Comparison of ENCODE assay signal across 15 cellular contexts in the genomic region with DNA sequence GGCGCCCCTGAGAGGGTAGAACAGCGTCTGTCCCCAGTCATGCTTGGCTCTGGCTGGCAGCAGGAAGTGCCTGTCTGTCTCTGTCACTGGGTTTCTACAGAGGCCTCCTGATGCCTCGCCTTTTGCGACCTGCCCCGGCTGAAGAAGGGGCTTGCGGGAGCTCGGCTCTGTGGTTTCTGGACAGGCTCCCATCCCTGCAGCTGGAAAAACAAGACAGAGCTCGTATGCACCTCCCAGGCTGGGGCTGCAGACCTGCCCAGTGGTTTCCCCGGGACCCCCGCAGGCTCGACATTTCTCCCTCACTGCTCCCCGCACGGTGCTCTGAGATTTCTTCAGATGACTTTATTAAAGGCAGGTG. TPM values are rescaled to one million over a fixed set of nuclear protein-coding genes. Genes with fewer than 3 reads are reported as not detected.
DNase-seq lines count a peak whose midpoint lies in the region; ATAC-seq and TF ChIP-seq lines count a peak whose summit lies in the region.
"Had no signal": no experiment of that assay in that cellular context is flagged by ENCODE, and none has a peak within 500 bp of the region (broad histone marks: within the 10 kb centered on the region; RNA-seq: fewer than 3 reads in every experiment).

No MANE protein-coding gene starts in this region.

- no peaks in the 10 kb centered on the region for H3K36me3 ChIP-seq in heart right ventricle
- H3K36me3 ChIP-seq in right atrium auricular region: no peaks in the 10 kb centered on the region
- H3K36me3 ChIP-seq in adipocyte (ENCODE audit: control insufficient read depth, insufficient read depth, low read length, severe bottlenecking): no peaks in the 10 kb centered on the region
- no peaks in the 10 kb centered on the region for H3K36me3 ChIP-seq in vagina
- H3K36me3 ChIP-seq: tibial nerve had no signal

- no peaks in the 10 kb centered on the region for H3K36me3 Mint-ChIP-seq in activated T-helper 1 cell treated with anti-CD3 and anti-CD28 coated beads, Interleukin-12 subunit alpha, Interleukin-12 subunit beta, Interleukin-2, Interleukin-4 antibody, amounts not matched to agents 30 ng/mL and 10 ng/mL and 1 ng/mL, durations not matched to agents 14 hours and 24 hours and 36 hours (ENCODE audit: low read depth)
- H3K36me3 Mint-ChIP-seq: T-cell had no signal

- H3K9ac ChIP-seq in adipocyte (ENCODE audit: low read length): peak overlapping the region; percentile 63

- H3K4me3 ChIP-seq in heart right ventricle (no peak overlapping the region), right atrium auricular region (no peak overlapping the region), adipocyte (ENCODE audit: low read length) (no peak overlapping the region), vagina (no peak overlapping the region)
- H3K4me3 ChIP-seq: tibial nerve had no signal

- H3K27me3 ChIP-seq in heart right ventricle: peaks cover 0 to 1% (median 0%) of the 10 kb centered on the region in 7 donors
- no peaks in the 10 kb centered on the region for H3K27me3 ChIP-seq in right atrium auricular region
- H3K27me3 ChIP-seq in adipocyte (replicated peaks; ENCODE audit: control insufficient read depth, insufficient read depth, low read length): peaks cover 4% of the 10 kb centered on the region
- H3K27me3 ChIP-seq in vagina: no peaks in the 10 kb centered on the region
- H3K27me3 ChIP-seq: tibial nerve had no signal

- peaks cover 11% of the 10 kb centered on the region for H3K9me3 Mint-ChIP-seq in activated T-helper 1 cell treated with anti-CD3 and anti-CD28 coated beads, Interleukin-12 subunit alpha, Interleukin-12 subunit beta, Interleukin-2, Interleukin-4 antibody, amounts not matched to agents 30 ng/mL and 10 ng/mL and 1 ng/mL, durations not matched to agents 14 hours and 24 hours and 36 hours

- peaks cover 6% of the 10 kb centered on the region for H3K4me1 Mint-ChIP-seq in activated T-helper 1 cell treated with anti-CD3 and anti-CD28 coated beads, Interleukin-12 subunit alpha, Interleukin-12 subunit beta, Interleukin-2, Interleukin-4 antibody, amounts not matched to agents 30 ng/mL and 10 ng/mL and 1 ng/mL, durations not matched to agents 14 hours and 24 hours and 36 hours (ENCODE audit: low read depth)

- DNase-seq in heart right ventricle (peak in 1 of 2 donors; percentile 39), right atrium auricular region (ENCODE audit: low spot score) (no peak), adipocyte (ENCODE audit: low read depth) (peak; percentile 56), islet precursor cell (peak; percentile 57), vagina (ENCODE audit: extremely low spot score in 2 of 2) (no peak), SIG-M5 (lab: John Stamatoyannopoulos, UW) (no peak), omental fat pad (ENCODE audit: low spot score) (no peak)
- no peak for DNase-seq in activated T-helper 1 cell treated with anti-CD3 and anti-CD28 coated beads, Interleukin-12 subunit alpha, Interleukin-12 subunit beta, Interleukin-2, Interleukin-4 antibody, amounts not matched to agents 30 ng/mL and 10 ng/mL and 1 ng/mL, durations not matched to agents 14 hours and 24 hours and 36 hours (ENCODE audit: low spot score)
- DNase-seq: activated CD4-positive, alpha-beta T cell treated with anti-CD3 and anti-CD28 coated beads for 1 hour; activated T-cell treated with anti-CD3 and anti-CD28 coated beads, Interleukin-2, amount 50 U/mL, for 48 hours; DMS153; effector CD8-positive, alpha-beta T cell; NCI-H2171 treated with DMSO at 0.1 percent for 48 hours; T-cell had no signal

- no peak for TF ChIP-seq CTCF in heart right ventricle (IDR thresholded peaks at IDR 0.05)
- no peak for TF ChIP-seq CTCF in right atrium auricular region (IDR thresholded peaks at IDR 0.05)
- no peak for TF ChIP-seq CTCF in vagina (IDR thresholded peaks at IDR 0.05)
- no peak for TF ChIP-seq CTCF in omental fat pad (IDR thresholded peaks at IDR 0.05)

- WGBS in heart right ventricle, 2 donors: 50 to 54% methylated on average over 13 of the region's 13 CpGs

- H3K9me3 ChIP-seq in heart right ventricle: peaks cover 0 to 7% (median 0%) of the 10 kb centered on the region in 11 donors
- peaks cover 0 to 4% of the 10 kb centered on the region in 2 donors for H3K9me3 ChIP-seq in right atrium auricular region
- H3K9me3 ChIP-seq in adipocyte (ENCODE audit: control insufficient read depth, low read length): peaks cover 5% of the 10 kb centered on the region
- H3K9me3 ChIP-seq in vagina: peaks cover 3% of the 10 kb centered on the region
- H3K9me3 ChIP-seq: tibial nerve had no signal

- no peak for TF ChIP-seq POLR2A in vagina (IDR thresholded peaks at IDR 0.05)

- H3K27ac Mint-ChIP-seq in activated T-helper 1 cell treated with anti-CD3 and anti-CD28 coated beads, Interleukin-12 subunit alpha, Interleukin-12 subunit beta, Interleukin-2, Interleukin-4 antibody, amounts not matched to agents 30 ng/mL and 10 ng/mL and 1 ng/mL, durations not matched to agents 14 hours and 24 hours and 36 hours: no peak overlapping the region
- H3K27ac Mint-ChIP-seq: T-cell had no signal

- H3K27ac ChIP-seq in heart right ventricle (peak overlapping the region in 4 of 10 donors; percentile 12 to 60 (median 28)), right atrium auricular region (peak overlapping the region in 1 of 2 donors; percentile 29), vagina (peak overlapping the region; percentile 62)

- ATAC-seq in heart right ventricle (peak in 6 of 8 donors; percentile 16 to 56 (median 32)), omental fat pad (ENCODE audit: low FRiP score) (no peak)
- ATAC-seq: T-cell had no signal

- no peak overlapping the region for H3K4me3 Mint-ChIP-seq in activated T-helper 1 cell treated with anti-CD3 and anti-CD28 coated beads, Interleukin-12 subunit alpha, Interleukin-12 subunit beta, Interleukin-2, Interleukin-4 antibody, amounts not matched to agents 30 ng/mL and 10 ng/mL and 1 ng/mL, durations not matched to agents 14 hours and 24 hours and 36 hours
- H3K4me3 Mint-ChIP-seq: T-cell had no signal

- intact Hi-C loops in heart right ventricle (cut with DNase I) (no loop called here), vagina (cut with DNase I) (no loop called here)
- intact Hi-C loops in activated T-helper 1 cell treated with anti-CD3 and anti-CD28 coated beads, Interleukin-12 subunit alpha, Interleukin-12 subunit beta, Interleukin-2, Interleukin-4 antibody, amounts not matched to agents 30 ng/mL and 10 ng/mL and 1 ng/mL, durations not matched to agents 14 hours and 24 hours and 36 hours (cut with micrococcal nuclease): no loop called here

- no peaks in the 10 kb centered on the region for H3K27me3 Mint-ChIP-seq in activated T-helper 1 cell treated with anti-CD3 and anti-CD28 coated beads, Interleukin-12 subunit alpha, Interleukin-12 subunit beta, Interleukin-2, Interleukin-4 antibody, amounts not matched to agents 30 ng/mL and 10 ng/mL and 1 ng/mL, durations not matched to agents 14 hours and 24 hours and 36 hours (ENCODE audit: insufficient read depth)

- H3K4me1 ChIP-seq in heart right ventricle (peaks cover 0 to 17% (median 9%) of the 10 kb centered on the region in 9 donors), right atrium auricular region (peaks cover 0 to 6% of the 10 kb centered on the region in 2 donors), adipocyte (ENCODE audit: control insufficient read depth, insufficient read depth, low read length) (peaks cover 17% of the 10 kb centered on the region), vagina (peaks cover 20% of the 10 kb centered on the region)

RNA-seq across cellular contexts. Expression of a gene that starts 57.0 kb away (rescaled TPM):
- 1 to 10 TPM in 9 of 10 donors, under 1 TPM in 1; 0.95 to 5.4 (median 2.6) TPM for total RNA-seq in heart right ventricle
- polyA plus RNA-seq in heart right ventricle: under 1 TPM; 0.25 to 0.66 TPM
- 1 to 10 TPM; 1.5 to 1.7 TPM for total RNA-seq in right atrium auricular region
- total RNA-seq in vagina: 5.4 TPM
- total RNA-seq in omental fat pad: 1 to 10 TPM in 2 of 4 donors, under 1 TPM in 2; 0.63 to 4.6 (median 1.2) TPM
- total RNA-seq in activated T-helper 1 cell treated with anti-CD3 and anti-CD28 coated beads, Interleukin-12 subunit alpha, Interleukin-12 subunit beta, Interleukin-2, Interleukin-4 antibody, amounts not matched to agents 30 ng/mL and 10 ng/mL and 1 ng/mL, durations not matched to agents 14 hours and 24 hours and 36 hours: not detected in 2 replicates

Comparison
In these comparisons a context has a peak if more than half of its experiments do, and no peak if none do; other contexts are left out.
1. DNase-seq: peak in adipocyte (single experiment) and islet precursor cell (single experiment); none in right atrium auricular region (single experiment), vagina (0 of 2), SIG-M5 (single experiment), omental fat pad (single experiment) and activated T-helper 1 cell treated with anti-CD3 and anti-CD28 coated beads, Interleukin-12 subunit alpha, Interleukin-12 subunit beta, Interleukin-2, Interleukin-4 antibody, amounts not matched to agents 30 ng/mL and 10 ng/mL and 1 ng/mL, durations not matched to agents 14 hours and 24 hours and 36 hours (single experiment).